Comparison of ENCODE assay signal across 8 cellular contexts in the genomic region with DNA sequence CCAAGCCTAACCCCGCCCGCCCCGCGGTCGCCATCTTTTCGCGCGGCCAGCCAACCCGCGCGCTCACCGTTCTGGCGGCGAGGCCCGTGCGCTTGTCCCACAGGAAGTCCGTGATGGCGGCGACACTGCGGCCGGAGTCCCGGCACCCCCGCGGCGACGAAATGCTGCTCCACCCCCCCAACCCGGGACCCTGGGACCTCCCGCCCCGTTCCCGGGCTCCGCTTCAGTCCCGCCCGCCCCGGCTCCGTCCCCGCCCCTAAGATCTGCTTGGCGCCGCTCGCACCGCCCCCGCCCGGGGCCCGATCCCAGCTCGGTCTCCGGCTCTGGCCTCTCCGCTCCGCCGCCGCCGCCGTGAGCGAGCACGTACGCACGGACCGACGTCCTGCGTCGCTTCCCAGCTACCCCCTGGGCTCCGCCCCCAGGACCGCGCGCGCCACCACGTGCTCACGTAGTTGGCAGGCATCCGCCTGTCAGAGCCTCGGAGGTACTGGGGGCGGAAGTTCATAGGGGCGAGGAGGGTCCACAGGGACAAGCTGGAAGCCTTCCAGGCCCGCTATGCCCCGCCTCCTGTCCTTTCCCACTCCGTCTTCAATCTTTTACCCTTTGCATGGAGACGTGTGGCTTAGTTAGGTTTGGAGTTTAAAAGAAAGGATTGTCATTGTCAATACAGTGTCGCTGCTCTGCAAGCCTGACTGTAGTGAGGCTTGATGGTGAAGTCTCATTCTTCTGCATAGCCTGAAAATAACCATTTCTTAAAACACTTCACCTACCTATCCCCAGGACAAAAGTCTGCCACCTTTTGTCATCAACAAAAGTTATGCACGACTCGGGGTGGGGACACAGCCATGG. TPM values are rescaled to one million over a fixed set of nuclear protein-coding genes. Genes with fewer than 3 reads are reported as not detected.
DNase-seq lines count a peak whose midpoint lies in the region; ATAC-seq, FAIRE-seq and TF ChIP-seq lines count a peak whose summit lies in the region.

TSS of gene CLK2 (minus strand) at position 371 of the 849 bp plus-strand sequence. CDS start 2,527 bp downstream, outside the sequence.

- peak within 1 kb of the TSS; percentile 96 for H3K9ac ChIP-seq in iPS-20b (ENCODE audit: low read depth, low read length)

- H3K9me3 ChIP-seq in WERI-Rb-1 (ENCODE audit: severe bottlenecking) (no peaks in the 10 kb centered on the region), breast epithelium (no peaks in the 10 kb centered on the region), iPS-20b (ENCODE audit: insufficient read depth, low read depth, low read length) (no peaks in the 10 kb centered on the region), small intestine (ENCODE audit: control insufficient read depth, low read depth) (no peaks in the 10 kb centered on the region)

- no peak for FAIRE-seq in small intestine (lab: Jason Lieb, UNC)

- 0 to 1% (median 0%) methylated on average over 51 to 77 of the region's 77 CpGs for WGBS in small intestine, 3 donors

- H3K4me1 ChIP-seq in breast epithelium (peaks cover 0 to 3% of the 10 kb centered on the region in 2 donors), iPS-20b (ENCODE audit: insufficient read depth, low read length) (peaks cover 5% of the 10 kb centered on the region; the same call in 1 of the 2 replicates), small intestine (ENCODE audit: control insufficient read depth in 2 of 2, insufficient read depth in 1 of 2, low read depth in 1 of 2, low read length in 1 of 2) (peaks cover 0 to 8% of the 10 kb centered on the region in 2 donors)

- H3K4me3 ChIP-seq in WERI-Rb-1 (ENCODE audit: low read depth, low read length) (peak within 1 kb of the TSS; percentile 90), breast epithelium (peak within 1 kb of the TSS; percentile 74 to 86 (median 80)), iPS-20b (ENCODE audit: low read length) (peak within 1 kb of the TSS; percentile 98), small intestine (ENCODE audit: low read depth in 1 of 2, low read length in 2 of 2) (peak within 1 kb of the TSS; percentile 76 to 81)

- H3K36me3 ChIP-seq in WERI-Rb-1 (peaks cover 43% of the 10 kb centered on the region), breast epithelium (peaks cover 15% of the 10 kb centered on the region), iPS-20b (ENCODE audit: insufficient read depth, low read depth, low read length) (peaks cover 33% of the 10 kb centered on the region), small intestine (ENCODE audit: control insufficient read depth in 2 of 2, insufficient read depth in 2 of 2, low read length in 2 of 2) (peaks cover 14 to 19% of the 10 kb centered on the region in 2 donors)

- DNase-seq in ACHN (peak; percentile 94), NCI-H2227 treated with DMSO at 0.1 percent for 48 hours (lab: John Stamatoyannopoulos, UW) (peak; percentile 95), WERI-Rb-1 (peak; percentile 100), breast epithelium (ENCODE audit: low spot score in 2 of 2) (peak; percentile 90 to 94), small intestine (peak; percentile 97)

- H3K27me3 ChIP-seq in WERI-Rb-1 (ENCODE audit: insufficient read depth, low read depth, severe bottlenecking) (no peaks in the 10 kb centered on the region), breast epithelium (no peaks in the 10 kb centered on the region), iPS-20b (ENCODE audit: insufficient read depth, low read length) (peaks cover 15% of the 10 kb centered on the region), small intestine (ENCODE audit: control insufficient read depth in 2 of 2, insufficient read depth in 2 of 2, low read length in 2 of 2) (no peaks in the 10 kb centered on the region)

- TF ChIP-seq CTCF in WERI-Rb-1 (IDR thresholded peaks at IDR 0.05; ENCODE audit: low read depth, low read length) (peak; percentile 22), breast epithelium (IDR thresholded peaks at IDR 0.05) (no peak)

- ATAC-seq in GM18907 (IDR thresholded peaks at IDR 0.05; ENCODE audit: unreplicated experiment) (peak; percentile 70), HG03159 (IDR thresholded peaks at IDR 0.05; ENCODE audit: unreplicated experiment) (peak; percentile 71)

- intact Hi-C loops in breast epithelium (cut with DNase I; ENCODE audit: low total_unique reads): no loop called here

- in situ Hi-C loops in ACHN (cut with HindIII; ENCODE audit: low pct_ligation_motif_present, low pct_unique_long_range_greater_than_20kb, low sequenced_read_pairs): loop anchor here (5.0 kb wide), 1 partner anchor 49 kb away; the partner anchor contains the start of gene RUSC1

- peak; percentile 73 for TF ChIP-seq POLR2A in breast epithelium (IDR thresholded peaks at IDR 0.05)

- H3K27ac ChIP-seq in WERI-Rb-1: peak within 1 kb of the TSS; percentile 92
- H3K27ac ChIP-seq in breast epithelium: peak within 1 kb of the TSS; percentile 95 to 96
- H3K27ac ChIP-seq in iPS-20b (ENCODE audit: low read length): peak within 1 kb of the TSS; percentile 88
- peak within 1 kb of the TSS; percentile 82 to 91 for H3K27ac ChIP-seq in small intestine (ENCODE audit: low read depth in 1 of 2, low read length in 1 of 2)

RNA-seq across cellular contexts. Expression of gene CLK2, which starts in this region (rescaled TPM):
- total RNA-seq in breast epithelium: 10 to 100 TPM; 29.1 to 53.4 (median 48.7) TPM
- polyA plus RNA-seq in small intestine: 10 to 100 TPM; 27.0 to 41.6 (median 33.8) TPM

Comparison
In these comparisons a context has a peak if more than half of its experiments do, and no peak if none do; other contexts are left out.
1. Peak in every context shown above with its lines: DNase-seq, ATAC-seq, H3K4me3 ChIP-seq and H3K27ac ChIP-seq.